18 cellular contexts compared by ENCODE assay signal in the genomic region with DNA sequence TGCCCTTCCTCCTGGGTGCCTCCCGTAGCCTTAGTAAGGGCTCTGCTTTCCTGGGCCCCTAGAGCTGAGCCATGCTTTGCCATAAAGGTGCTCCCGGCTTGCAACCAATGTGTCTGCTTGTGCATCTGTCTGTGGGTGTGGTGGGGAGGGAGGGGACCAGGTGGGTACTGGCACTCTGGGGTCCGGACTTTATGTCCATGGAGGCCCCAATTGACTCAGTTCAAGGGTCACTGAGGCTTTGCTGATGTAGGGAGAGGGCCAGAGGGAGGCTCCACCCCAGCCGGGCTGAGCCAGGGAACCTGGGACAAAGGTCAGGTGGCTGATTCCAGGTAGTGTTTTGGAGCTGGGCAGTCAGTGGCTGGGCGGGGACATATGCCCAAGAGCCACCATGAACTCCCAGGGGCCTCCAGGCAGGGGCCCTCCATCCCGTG. TPM values are rescaled to one million over a fixed set of nuclear protein-coding genes. Genes with fewer than 3 reads are reported as not detected.
DNase-seq lines count a peak whose midpoint lies in the region; ATAC-seq and TF ChIP-seq lines count a peak whose summit lies in the region.
"Had no signal": no experiment of that assay in that cellular context is flagged by ENCODE, and none has a peak within 500 bp of the region (broad histone marks: within the 10 kb centered on the region; RNA-seq: fewer than 3 reads in every experiment).

No MANE protein-coding gene starts in this region.

- no peaks in the 10 kb centered on the region for H3K9me3 Mint-ChIP-seq in nephron progenitor cell
- H3K9me3 Mint-ChIP-seq in type B pancreatic cell, result no peaks in the 10 kb centered on the region

- TF ChIP-seq POLR2A in thyroid gland (IDR thresholded peaks at IDR 0.05), result no peak

- H3K4me3 ChIP-seq in H7 (ENCODE audit: insufficient read depth, low read depth, low read length) (no peak overlapping the region), thyroid gland (replicated peaks in 1 of 3) (no peak overlapping the region)
- H3K4me3 ChIP-seq: BLaER1 treated with 17β-estradiol and CSF1 and Interleukin-3, amounts not matched to agents 10 nM and 100 nM; HAP-1; SK-N-MC had no signal

- no peak overlapping the region for H3K27ac Mint-ChIP-seq in nephron progenitor cell
- peak overlapping the region; percentile 21 for H3K27ac Mint-ChIP-seq in type B pancreatic cell

- 72 to 87% methylated on average over 3 to 5 of the region's 6 CpGs for WGBS in thyroid gland, 2 donors

- no peak for DNase-seq in Right ventricle myocardium superior
- no peak for DNase-seq in left ventricle myocardium superior
- peak; percentile 85 to 92 for DNase-seq in left colon
- DNase-seq in nephron progenitor cell, result no peak
- DNase-seq in type B pancreatic cell (ENCODE audit: extremely low spot score, unreplicated experiment), result no peak
- DNase-seq in H7, result no peak
- no peak for DNase-seq in activated CD8-positive, alpha-beta memory T cell treated with anti-CD3 and anti-CD28 coated beads, Interleukin-2, amount 50 U/mL, for 48 hours
- DNase-seq in thyroid gland, result no peak
- DNase-seq: KBM-7, MV-4-11, NCI-H1417, NCI-H1930, PC-3 had no signal

- peak; percentile 21 for ATAC-seq in Right ventricle myocardium superior (ENCODE audit: poor library complexity)
- ATAC-seq in left ventricle myocardium superior, result no peak
- peak; percentile 79 for ATAC-seq in left colon
- ATAC-seq: PC-3 had no signal

- H3K9me3 ChIP-seq in thyroid gland, result no peaks in the 10 kb centered on the region
- H3K9me3 ChIP-seq: HAP-1 had no signal

- intact Hi-C loops in Right ventricle myocardium superior (cut with DNase I) (no loop called here), left ventricle myocardium superior (cut with micrococcal nuclease) (no loop called here), left colon (cut with DNase I, micrococcal nuclease) (no loop called here), thyroid gland (cut with DNase I) (no loop called here)

- H3K4me1 ChIP-seq in thyroid gland, result peaks cover 0 to 26% of the 10 kb centered on the region in 2 donors
- H3K4me1 ChIP-seq: HAP-1 had no signal

- H3K4me3 Mint-ChIP-seq in nephron progenitor cell (peak overlapping the region; percentile 64), type B pancreatic cell (peak overlapping the region; percentile 56)

- peaks cover 36% of the 10 kb centered on the region for H3K4me1 Mint-ChIP-seq in nephron progenitor cell
- peaks cover 14% of the 10 kb centered on the region for H3K4me1 Mint-ChIP-seq in type B pancreatic cell (ENCODE audit: unreplicated experiment)

- TF ChIP-seq CTCF in nephron progenitor cell (IDR thresholded peaks at IDR 0.05), result no peak
- TF ChIP-seq CTCF in type B pancreatic cell (conservative IDR thresholded peaks at IDR 0.05), result no peak
- TF ChIP-seq CTCF in thyroid gland (IDR thresholded peaks at IDR 0.05), result no peak

- no peaks in the 10 kb centered on the region for H3K36me3 ChIP-seq in H7 (replicated peaks; ENCODE audit: control insufficient read depth, insufficient read depth, low read length)
- no peaks in the 10 kb centered on the region for H3K36me3 ChIP-seq in thyroid gland
- H3K36me3 ChIP-seq: BLaER1 treated with 17β-estradiol and CSF1 and Interleukin-3, amounts not matched to agents 10 nM and 100 nM; HAP-1 had no signal

- H3K27me3 ChIP-seq in H7 (ENCODE audit: control insufficient read depth, insufficient read depth, low read length), result peaks cover 32% of the 10 kb centered on the region
- H3K27me3 ChIP-seq in thyroid gland, result peaks cover 17% of the 10 kb centered on the region

- H3K27me3 Mint-ChIP-seq in nephron progenitor cell (ENCODE audit: low read depth, poor library complexity), result peaks cover 40% of the 10 kb centered on the region
- peaks cover 27% of the 10 kb centered on the region for H3K27me3 Mint-ChIP-seq in type B pancreatic cell

- no peaks in the 10 kb centered on the region for H3K36me3 Mint-ChIP-seq in nephron progenitor cell (ENCODE audit: low read depth)
- no peaks in the 10 kb centered on the region for H3K36me3 Mint-ChIP-seq in type B pancreatic cell

- no peak overlapping the region for H3K27ac ChIP-seq in thyroid gland
- H3K27ac ChIP-seq: BLaER1 treated with 17β-estradiol and CSF1 and Interleukin-3, amounts not matched to agents 10 nM and 100 nM; HL-60; SK-N-MC had no signal

RNA-seq across cellular contexts. Expression of a gene that starts 15.0 kb away (rescaled TPM):
- total RNA-seq in Right ventricle myocardium superior (13.7 TPM), left ventricle myocardium superior (10.8 TPM), left colon (10 to 100 TPM; 21.7 to 71.9 TPM), type B pancreatic cell (ENCODE audit: low replicate concordance) (27.0 and 29.4 TPM in 2 replicates), thyroid gland (10 to 100 TPM in 3 of 4 donors, 1 to 10 TPM in 1; 2.2 to 18.9 (median 10.7) TPM)
- total RNA-seq in H7 (2014; rRNA removed; shearing (Covaris generic)), result 5.4 and 15.7 TPM in 2 replicates

RNA-seq across cellular contexts. Expression of a gene that starts 26.4 kb away (rescaled TPM):
- total RNA-seq in Right ventricle myocardium superior (0.56 TPM), left ventricle myocardium superior (0.77 TPM), left colon (100 to 1,000 TPM; 100 to 152 TPM), type B pancreatic cell (ENCODE audit: low replicate concordance) (13.8 and 15.6 TPM in 2 replicates), thyroid gland (1 to 10 TPM in 1 of 4 donors, under 1 TPM in 1, not detected in 2; 0.67 to 5.2 TPM)
- 8.7 and 9.3 TPM in 2 replicates for total RNA-seq in H7 (2014; rRNA removed; shearing (Covaris generic))
- total RNA-seq: A172 had no signal

RNA-seq across cellular contexts. Expression of a gene that starts 31.2 kb away (rescaled TPM):
- total RNA-seq in Right ventricle myocardium superior, result not detected
- not detected for total RNA-seq in left ventricle myocardium superior
- total RNA-seq in left colon, result 10 to 100 TPM; 29.4 to 34.0 TPM
- total RNA-seq in type B pancreatic cell (ENCODE audit: low replicate concordance), result 5.9 and 22.1 TPM in 2 replicates
- total RNA-seq in H7 (2014; rRNA removed; shearing (Covaris generic)), result 0.04 and 0.62 TPM in 2 replicates
- total RNA-seq in thyroid gland, result not detected

RNA-seq across cellular contexts. Expression of a gene that starts 40.5 kb away (rescaled TPM):
- total RNA-seq in Right ventricle myocardium superior, result 16.8 TPM
- total RNA-seq in left ventricle myocardium superior, result 16.9 TPM
- total RNA-seq in left colon, result 10 to 100 TPM; 14.1 to 22.3 TPM
- 28.5 and 30.6 TPM in 2 replicates for total RNA-seq in type B pancreatic cell (ENCODE audit: low replicate concordance)
- 17.2 and 27.4 TPM in 2 replicates for total RNA-seq in H7 (2014; rRNA removed; shearing (Covaris generic))
- 10 to 100 TPM in 1 of 4 donors, 1 to 10 TPM in 3; 5.8 to 12.0 (median 8.4) TPM for total RNA-seq in thyroid gland

RNA-seq across cellular contexts. Expression of a gene that starts 57.4 kb away (rescaled TPM):
- total RNA-seq in Right ventricle myocardium superior, result 8.5 TPM
- total RNA-seq in left ventricle myocardium superior, result 7.8 TPM
- total RNA-seq in left colon, result 10 to 100 TPM; 50.4 to 58.0 TPM
- 31.8 and 40.0 TPM in 2 replicates for total RNA-seq in type B pancreatic cell (ENCODE audit: low replicate concordance)
- 68.9 and 76.3 TPM in 2 replicates for total RNA-seq in H7 (2014; rRNA removed; shearing (Covaris generic))
- 10 to 100 TPM in 1 of 4 donors, 1 to 10 TPM in 3; 3.7 to 13.4 (median 6.3) TPM for total RNA-seq in thyroid gland

Comparison
In these comparisons a context has a peak if more than half of its experiments do, and no peak if none do; other contexts are left out.
1. DNase-seq: peak in left colon (2 of 2); none in Right ventricle myocardium superior (single experiment), left ventricle myocardium superior (single experiment), nephron progenitor cell (single experiment), type B pancreatic cell (single experiment), H7 (single experiment), activated CD8-positive, alpha-beta memory T cell treated with anti-CD3 and anti-CD28 coated beads, Interleukin-2, amount 50 U/mL, for 48 hours (single experiment) and thyroid gland (0 of 2).